Comparison of ENCODE assay signal across 1 cellular context in genomic region chr11:64148200-64148916, GRCh38.
TF ChIP-seq lines count a peak whose summit lies in the region.

No MANE protein-coding gene starts in this region.

TF ChIP-seq in H1, 55 proteins besides CTCF, POLR2A, EP300 and RAD21:
- TF ChIP-seq BACH1 (IDR thresholded peaks at IDR 0.05; ENCODE audit: low read length) (0 out of 2 replicates have a peak, but pooled peaks have one; percentile 15), GABPA (IDR thresholded peaks at IDR 0.05; ENCODE audit: borderline replicate concordance, insufficient read depth, low read length) (peak; percentile 73; the same call in 1 of the 2 replicates), TBP (IDR thresholded peaks at IDR 0.05; ENCODE audit: low read depth, low read length) (no peak), CBX8 (IDR thresholded peaks at IDR 0.05; ENCODE audit: borderline replicate concordance, low read depth, low read length) (no peak)
